ENCODE assay signal across 10 cellular contexts in genomic region chr12:77940011-77940423, GRCh38.
A peak's percentile ranks its signal among the peaks of the same experiment; 100 is the strongest.
DNase-seq lines count a peak whose midpoint lies in the region; ATAC-seq and TF ChIP-seq lines count a peak whose summit lies in the region.
"Had no signal": no experiment of that assay in that cellular context is flagged by ENCODE, and none has a peak within 500 bp of the region (broad histone marks: within the 10 kb centered on the region; RNA-seq: fewer than 3 reads in every experiment).

No MANE protein-coding gene starts in this region.

- H3K4me2 ChIP-seq in GM23338 (no peak overlapping the region), SK-N-SH (peak overlapping the region; percentile 75)

- POLR2A ChIA-PET in SK-N-SH (lab: Yijun Ruan, JAX), result no interaction called here

- H3K79me2 ChIP-seq in GM23338 (replicated peaks; ENCODE audit: insufficient read depth), result no peaks in the 10 kb centered on the region
- H3K79me2 ChIP-seq in SK-N-SH (ENCODE audit: insufficient read depth), result peaks cover 41% of the 10 kb centered on the region

- CTCF ChIA-PET in SK-N-SH (lab: Yijun Ruan, JAX), result interaction anchor here (3.4 kb wide), 1 partner anchor 15 kb away, joined by 20 read pairs; no protein-coding TSS in a partner anchor

- no peaks in the 10 kb centered on the region for H3K9me3 Mint-ChIP-seq in GM23338

- ATAC-seq in GM23338, result peak; percentile 43; the same call in 2 of the 3 replicates
- ATAC-seq in HG02870 (IDR thresholded peaks at IDR 0.05; ENCODE audit: unreplicated experiment), result no peak
- ATAC-seq in HG03439 (IDR thresholded peaks at IDR 0.05; ENCODE audit: unreplicated experiment), result no peak
- ATAC-seq: activated CD8-positive, alpha-beta T cell treated with anti-CD3 and anti-CD28 coated beads, Interleukin-2, amount 10 ng/mL, durations not matched to agents 7 days and 5 days had no signal

- no peaks in the 10 kb centered on the region for H3K4me1 ChIP-seq in GM23338 (ENCODE audit: insufficient read depth)
- peaks cover 0 to 20% of the 10 kb centered on the region in 2 experiments; a peak in 2 of 4 replicates for H3K4me1 ChIP-seq in SK-N-SH (ENCODE audit: control insufficient read depth in 1 of 2, insufficient read depth in 2 of 2, low read depth in 1 of 2, low read length in 1 of 2)
- peaks cover 0 to 20% (median 10%) of the 10 kb centered on the region in 4 donors for H3K4me1 ChIP-seq in sigmoid colon
- H3K4me1 ChIP-seq: colonic mucosa had no signal

- H3K27me3 ChIP-seq in GM23338 (ENCODE audit: insufficient read depth), result no peaks in the 10 kb centered on the region
- H3K27me3 ChIP-seq in SK-N-SH (ENCODE audit: insufficient read depth), result no peaks in the 10 kb centered on the region
- H3K27me3 ChIP-seq in sigmoid colon, result no peaks in the 10 kb centered on the region
- H3K27me3 ChIP-seq: colonic mucosa had no signal

- intact Hi-C loops in sigmoid colon (cut with DNase I), result no loop called here

- TF ChIP-seq CTCF in GM23338 (conservative IDR thresholded peaks at IDR 0.05; ENCODE audit: low read depth in 2 of 2) (no peak), SK-N-SH (IDR thresholded peaks at IDR 0.05) (peak; percentile 9; the same call in 1 of the 2 replicates), fibroblast of the aortic adventitia (IDR thresholded peaks at IDR 0.05; ENCODE audit: insufficient read depth, low read length) (peak; percentile 3), sigmoid colon (IDR thresholded peaks at IDR 0.05) (no peak)

- TF ChIP-seq EP300 in SK-N-SH (IDR thresholded peaks at IDR 0.05; ENCODE audit: borderline replicate concordance in 1 of 2, low read depth in 1 of 2, low read length in 1 of 2), result peak in 1 of 2 experiments; percentile 86; a peak in 2 of 4 replicates
- TF ChIP-seq EP300 in sigmoid colon (IDR thresholded peaks at IDR 0.05), result no peak

- DNase-seq in GM23338 (ENCODE audit: low spot score), result no peak
- no peak for DNase-seq in SK-N-SH
- peak; percentile 91 for DNase-seq in fibroblast of the aortic adventitia (ENCODE audit: low read depth)
- DNase-seq in sigmoid colon, result no peak
- DNase-seq in NCI-H187 treated with DMSO at 0.1 percent for 48 hours (lab: John Stamatoyannopoulos, UW), result no peak
- no peak for DNase-seq in DMS79 treated with DMSO at 0.1 percent for 48 hours (lab: John Stamatoyannopoulos, UW)
- DNase-seq: activated CD8-positive, alpha-beta T cell treated with anti-CD3 and anti-CD28 coated beads, Interleukin-2, amount 10 ng/mL, durations not matched to agents 7 days and 5 days; colonic mucosa had no signal

- TF ChIP-seq POLR2A in sigmoid colon (IDR thresholded peaks at IDR 0.05), result no peak

- no peaks in the 10 kb centered on the region for H3K27me3 Mint-ChIP-seq in GM23338 (ENCODE audit: insufficient read depth, low read depth, poor library complexity)

- H4K20me1 ChIP-seq in GM23338 (replicated peaks; ENCODE audit: insufficient read depth) (no peaks in the 10 kb centered on the region), SK-N-SH (ENCODE audit: insufficient read depth) (no peaks in the 10 kb centered on the region)

- WGBS in SK-N-SH (ENCODE audit: low lambda C conversion rate), result 0% methylated on average over 1 of the region's 1 CpG
- 77 to 81% methylated on average over 1 of the region's 1 CpG for WGBS in sigmoid colon, 2 donors

- H3K9me3 ChIP-seq in SK-N-SH, result no peaks in the 10 kb centered on the region
- H3K9me3 ChIP-seq in sigmoid colon, result no peaks in the 10 kb centered on the region
- H3K9me3 ChIP-seq: colonic mucosa had no signal

- TF ChIP-seq RAD21 in SK-N-SH (IDR thresholded peaks at IDR 0.05; ENCODE audit: low read length), result no peak

- no peaks in the 10 kb centered on the region for H3K36me3 Mint-ChIP-seq in GM23338 (ENCODE audit: low read depth)

- H3K9ac ChIP-seq in SK-N-SH, result peak overlapping the region; percentile 66

- H2AFZ ChIP-seq in GM23338, result no peak overlapping the region
- peak overlapping the region; percentile 38; the same call in 1 of the 2 replicates for H2AFZ ChIP-seq in SK-N-SH (ENCODE audit: low read depth)

- no peak overlapping the region for H3K4me3 Mint-ChIP-seq in GM23338
- H3K4me3 Mint-ChIP-seq: activated CD8-positive, alpha-beta T cell treated with anti-CD3 and anti-CD28 coated beads, Interleukin-2, amount 10 ng/mL, durations not matched to agents 7 days and 5 days had no signal

- peak overlapping the region; percentile 47 for H3K27ac Mint-ChIP-seq in GM23338
- H3K27ac Mint-ChIP-seq: activated CD8-positive, alpha-beta T cell treated with anti-CD3 and anti-CD28 coated beads, Interleukin-2, amount 10 ng/mL, durations not matched to agents 7 days and 5 days had no signal

- no peaks in the 10 kb centered on the region for H3K36me3 ChIP-seq in GM23338 (ENCODE audit: insufficient read depth)
- H3K36me3 ChIP-seq in SK-N-SH (replicated peaks in 1 of 2; ENCODE audit: control insufficient read depth in 1 of 2, insufficient read depth in 2 of 2, low read length in 1 of 2), result peaks cover 0 to 3% of the 10 kb centered on the region in 2 experiments
- no peaks in the 10 kb centered on the region for H3K36me3 ChIP-seq in sigmoid colon
- H3K36me3 ChIP-seq: colonic mucosa had no signal

- H3F3A ChIP-seq in GM23338 (replicated peaks; ENCODE audit: low read depth) (no peaks in the 10 kb centered on the region), SK-N-SH (replicated peaks; ENCODE audit: insufficient read depth) (peaks cover 27% of the 10 kb centered on the region)

- H3K9me2 ChIP-seq in GM23338 (ENCODE audit: insufficient read depth) (no peaks in the 10 kb centered on the region), SK-N-SH (no peaks in the 10 kb centered on the region)

- H3K27ac ChIP-seq in GM23338 (ENCODE audit: low read depth) (no peak overlapping the region), SK-N-SH (ENCODE audit: low read depth in 2 of 2, low read length in 1 of 2) (peak overlapping the region; percentile 87 to 89), sigmoid colon (peak overlapping the region in 3 of 4 donors; percentile 34 to 48 (median 44))
- H3K27ac ChIP-seq: colonic mucosa had no signal

- H3K4me3 ChIP-seq in GM23338, result no peak overlapping the region
- H3K4me3 ChIP-seq in SK-N-SH (ENCODE audit: low read depth in 2 of 2, low read length in 1 of 2), result peak overlapping the region; percentile 50 to 51; a peak in 3 of 4 replicates
- H3K4me3 ChIP-seq in fibroblast of the aortic adventitia (ENCODE audit: low read depth, low read length), result peak overlapping the region; percentile 66
- no peak overlapping the region for H3K4me3 ChIP-seq in sigmoid colon
- H3K4me3 ChIP-seq: colonic mucosa had no signal

- peaks cover 3% of the 10 kb centered on the region; the same call in 2 of the 3 replicates for H3K4me1 Mint-ChIP-seq in GM23338

TF ChIP-seq in GM23338, 12 proteins besides CTCF, POLR2A, EP300 and RAD21 (continues in another document):
- TF ChIP-seq STAT1 (IDR thresholded peaks at IDR 0.05; ENCODE audit: unreplicated experiment) (no peak), CREB1 (CRISPR knock-in tag; IDR thresholded peaks at IDR 0.05; ENCODE audit: low read depth) (no peak), NANOG (IDR thresholded peaks at IDR 0.05; ENCODE audit: borderline replicate concordance) (no peak)

TF ChIP-seq in SK-N-SH, 30 proteins besides CTCF, POLR2A, EP300 and RAD21 (continues in another document):
- 0 out of 2 replicates have a peak, but pooled peaks have one; percentile 47 for TF ChIP-seq YY1 (IDR thresholded peaks at IDR 0.05; ENCODE audit: low read depth)
- peak; percentile 69; the same call in 1 of the 2 replicates for TF ChIP-seq MEF2A (IDR thresholded peaks at IDR 0.05; ENCODE audit: borderline replicate concordance, low read depth)
- no peak for TF ChIP-seq RCOR1 (IDR thresholded peaks at IDR 0.05; ENCODE audit: low read length)
- TF ChIP-seq NFIC (IDR thresholded peaks at IDR 0.05; ENCODE audit: borderline replicate concordance), result peak; percentile 62
- no peak for TF ChIP-seq REST (IDR thresholded peaks at IDR 0.05; ENCODE audit: low read depth, low read length)
- no peak; the same call in 1 of the 2 replicates for TF ChIP-seq POLR2AphosphoS5 (IDR thresholded peaks at IDR 0.05; ENCODE audit: low read depth, low read length)
- TF ChIP-seq RXRA (IDR thresholded peaks at IDR 0.05; ENCODE audit: borderline replicate concordance, low read depth), result peak; percentile 54; the same call in 1 of the 2 replicates
- peak; percentile 80 for TF ChIP-seq TCF12 (IDR thresholded peaks at IDR 0.05)
- peak; percentile 94 for TF ChIP-seq JUND (IDR thresholded peaks at IDR 0.05)
- TF ChIP-seq USF1 (IDR thresholded peaks at IDR 0.05; ENCODE audit: borderline replicate concordance, low read depth), result 0 out of 2 replicates have a peak, but pooled peaks have one; percentile 30
- TF ChIP-seq TEAD4 (IDR thresholded peaks at IDR 0.05; ENCODE audit: borderline replicate concordance, insufficient read depth), result peak; percentile 86

Comparison
In these comparisons a context has a peak if more than half of its experiments do, and no peak if none do; other contexts are left out.
1. H3K4me3 ChIP-seq: peak in SK-N-SH (2 of 2) and fibroblast of the aortic adventitia (single experiment); none in GM23338 (single experiment) and sigmoid colon (0 of 4).
2. CTCF ChIP-seq: peak in SK-N-SH (single experiment) and fibroblast of the aortic adventitia (single experiment); none in GM23338 (0 of 2) and sigmoid colon (0 of 4).